Comparison of ENCODE assay signal across 8 cellular contexts in genomic region chr18:10851824-10852225, GRCh38.
DNase-seq lines count a peak whose midpoint lies in the region; ATAC-seq and TF ChIP-seq lines count a peak whose summit lies in the region.

No MANE protein-coding gene starts in this region.

- H3K27ac ChIP-seq in RWPE2 (ENCODE audit: poor library complexity, severe bottlenecking) (no peak overlapping the region), parathyroid adenoma (no peak overlapping the region)

- H3K9me3 ChIP-seq in RWPE2 (ENCODE audit: severe bottlenecking) (no peaks in the 10 kb centered on the region), parathyroid adenoma (ENCODE audit: control insufficient read depth, low read length) (no peaks in the 10 kb centered on the region)

- H3K36me3 Mint-ChIP-seq in activated naive CD8-positive, alpha-beta T cell treated with anti-CD3 and anti-CD28 coated beads, Interleukin-2, amount 50 U/mL, for 24 hours (ENCODE audit: low read depth) = no peaks in the 10 kb centered on the region

- H3K4me3 Mint-ChIP-seq in activated naive CD8-positive, alpha-beta T cell treated with anti-CD3 and anti-CD28 coated beads, Interleukin-2, amount 50 U/mL, for 24 hours = no peak overlapping the region

- TF ChIP-seq CTCF in RWPE2 (IDR thresholded peaks at IDR 0.05; ENCODE audit: poor library complexity, severe bottlenecking) (peak; percentile 88), fibroblast of mammary gland (conservative IDR thresholded peaks at IDR 0.05; ENCODE audit: control insufficient read depth, insufficient read depth, low read depth, low read length) (peak; percentile 82), parathyroid adenoma (IDR thresholded peaks at IDR 0.05) (peak; percentile 75)

- no peaks in the 10 kb centered on the region for H3K4me1 ChIP-seq in RWPE2 (ENCODE audit: insufficient read depth, poor library complexity, severe bottlenecking)
- H3K4me1 ChIP-seq in parathyroid adenoma = no peaks in the 10 kb centered on the region

- H3K27ac Mint-ChIP-seq in activated naive CD8-positive, alpha-beta T cell treated with anti-CD3 and anti-CD28 coated beads, Interleukin-2, amount 50 U/mL, for 24 hours = no peak overlapping the region

- peak; percentile 34 for DNase-seq in GDM1 (lab: John Stamatoyannopoulos, UW)
- peak; percentile 73 to 77 for DNase-seq in Kasumi-1 (lab: John Stamatoyannopoulos, UW)
- DNase-seq in RWPE2 (ENCODE audit: low spot score) = no peak
- peak; percentile 67 for DNase-seq in fibroblast of mammary gland (ENCODE audit: low read depth)
- DNase-seq in activated naive CD8-positive, alpha-beta T cell treated with anti-CD3 and anti-CD28 coated beads, Interleukin-2, amount 50 U/mL, for 24 hours = no peak

- no peaks in the 10 kb centered on the region for H3K9me3 Mint-ChIP-seq in activated naive CD8-positive, alpha-beta T cell treated with anti-CD3 and anti-CD28 coated beads, Interleukin-2, amount 50 U/mL, for 24 hours

- H3K36me3 ChIP-seq in RWPE2 (ENCODE audit: low read depth) (no peaks in the 10 kb centered on the region), parathyroid adenoma (ENCODE audit: control insufficient read depth, insufficient read depth, low read length) (no peaks in the 10 kb centered on the region)

- peaks cover 18% of the 10 kb centered on the region for H3K27me3 ChIP-seq in RWPE2 (ENCODE audit: insufficient read depth, poor library complexity, severe bottlenecking)
- no peaks in the 10 kb centered on the region for H3K27me3 ChIP-seq in parathyroid adenoma (ENCODE audit: control insufficient read depth, insufficient read depth, low read length)

- no peaks in the 10 kb centered on the region for H3K4me1 Mint-ChIP-seq in activated naive CD8-positive, alpha-beta T cell treated with anti-CD3 and anti-CD28 coated beads, Interleukin-2, amount 50 U/mL, for 24 hours

- no peaks in the 10 kb centered on the region for H3K79me2 ChIP-seq in parathyroid adenoma

- H3K27me3 Mint-ChIP-seq in activated naive CD8-positive, alpha-beta T cell treated with anti-CD3 and anti-CD28 coated beads, Interleukin-2, amount 50 U/mL, for 24 hours = peaks cover 12% of the 10 kb centered on the region

- no peak overlapping the region for H2AFZ ChIP-seq in parathyroid adenoma

- no peak overlapping the region for H3K4me2 ChIP-seq in parathyroid adenoma (ENCODE audit: low read length)

- no peak overlapping the region for H3K4me3 ChIP-seq in RWPE2 (ENCODE audit: severe bottlenecking)
- H3K4me3 ChIP-seq in fibroblast of mammary gland (ENCODE audit: control insufficient read depth, low read depth, low read length) = no peak overlapping the region
- H3K4me3 ChIP-seq in parathyroid adenoma (ENCODE audit: low read depth, low read length) = no peak overlapping the region

- ATAC-seq in RWPE2 (ENCODE audit: low read depth) (no peak), GM21367 (IDR thresholded peaks at IDR 0.05; ENCODE audit: unreplicated experiment) (no peak), HG03159 (IDR thresholded peaks at IDR 0.05; ENCODE audit: unreplicated experiment) (no peak)
- no peak for ATAC-seq in activated naive CD8-positive, alpha-beta T cell treated with anti-CD3 and anti-CD28 coated beads, Interleukin-2, amount 50 U/mL, for 24 hours

- no peak overlapping the region for H3K9ac ChIP-seq in parathyroid adenoma

Comparison
In these comparisons a context has a peak if more than half of its experiments do, and no peak if none do; other contexts are left out.
1. DNase-seq: peak in GDM1 (single experiment), Kasumi-1 (2 of 2) and fibroblast of mammary gland (single experiment); none in RWPE2 (single experiment) and activated naive CD8-positive, alpha-beta T cell treated with anti-CD3 and anti-CD28 coated beads, Interleukin-2, amount 50 U/mL, for 24 hours (single experiment).
2. Peak in every context shown above with its lines, with median percentiles within 50 percentile points of each other: CTCF ChIP-seq.